Comparison of ENCODE assay signal across 8 cellular contexts in the genomic region with DNA sequence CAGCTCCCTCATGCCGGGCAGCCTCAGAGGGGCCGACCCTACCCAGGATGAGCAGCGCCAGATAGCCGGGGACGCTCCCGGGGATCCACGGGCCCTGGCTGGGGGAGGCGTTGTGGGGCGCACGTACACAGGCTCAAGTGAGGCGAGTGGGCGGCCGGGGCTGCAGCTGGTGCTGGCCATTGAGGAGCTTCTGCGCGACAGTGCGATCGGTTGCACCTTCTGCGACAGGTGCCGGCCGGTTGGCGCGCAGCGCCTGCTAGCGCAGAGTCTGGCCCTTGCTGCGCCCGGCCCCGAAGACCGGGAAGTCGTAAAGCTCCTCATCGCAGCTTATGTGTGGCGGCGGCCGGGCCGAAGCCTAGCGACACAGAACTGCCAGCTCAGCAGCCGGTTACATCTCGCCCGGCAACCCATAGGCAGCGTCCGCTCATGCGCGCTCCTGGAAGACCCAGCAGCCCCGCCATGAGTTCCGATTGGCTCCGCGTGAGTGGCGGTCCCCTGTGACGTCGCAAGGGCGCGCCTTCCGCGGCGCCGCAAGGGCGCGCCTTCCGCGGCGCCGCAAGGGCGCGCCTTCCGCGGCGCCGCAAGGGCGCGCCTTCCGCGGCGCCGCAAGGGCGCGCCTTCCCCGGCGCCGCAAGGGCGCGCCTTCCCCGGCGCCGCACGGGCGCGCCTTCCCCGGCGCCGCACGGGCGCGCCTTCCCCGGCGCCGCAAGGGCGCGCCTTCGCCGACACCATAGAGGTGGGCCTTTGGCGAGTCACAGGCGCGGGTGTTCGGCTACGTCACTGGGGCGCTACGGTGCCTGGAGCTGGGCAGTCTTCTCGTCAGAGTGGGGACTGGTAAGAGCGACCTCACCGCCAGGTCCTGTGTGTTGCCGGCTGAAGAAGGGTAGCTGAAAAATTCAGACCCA.
DNase-seq lines count a peak whose midpoint lies in the region; ATAC-seq and TF ChIP-seq lines count a peak whose summit lies in the region.
"Not testable (repeated sequence)": the region's sequence is repeated elsewhere in the genome, so short reads cannot be mapped to it uniquely, and the experiment has no call there.

No MANE protein-coding gene starts in this region.

- not testable (repeated sequence) for H2BK15ac ChIP-seq in mesenchymal stem cell (ENCODE audit: low read depth, poor library complexity, severe bottlenecking)

- CTCF ChIA-PET in activated CD8-positive, alpha-beta T cell treated with anti-CD3 and anti-CD28 coated beads for 36 hours (lab: Charles Lee) = not testable (repeated sequence)

- H3K18ac ChIP-seq in mesenchymal stem cell (ENCODE audit: low read depth in 1 of 2, low read length in 2 of 2) = not testable (repeated sequence)

- not testable (repeated sequence) for H3K4ac ChIP-seq in mesenchymal stem cell (ENCODE audit: low read depth in 1 of 2, low read length in 2 of 2)

- H3K36me3 Mint-ChIP-seq in activated CD8-positive, alpha-beta T cell treated with anti-CD3 and anti-CD28 coated beads for 36 hours (ENCODE audit: low read depth) = not testable (repeated sequence)

- DNase-seq in COLO829 (ENCODE audit: low spot score) = peak; percentile 46
- DNase-seq in NCI-H82 treated with DMSO at 0.1 percent for 48 hours (lab: John Stamatoyannopoulos, UW; ENCODE audit: unreplicated experiment) = peak; percentile 4
- peak; percentile 95 for DNase-seq in activated CD8-positive, alpha-beta T cell treated with anti-CD3 and anti-CD28 coated beads for 36 hours
- DNase-seq in dorsolateral prefrontal cortex = peak; percentile 73 to 97 (median 94)
- DNase-seq in mesenchymal stem cell = not testable (repeated sequence)
- DNase-seq in stimulated activated CD8-positive, alpha-beta memory T cell treated with anti-CD3 and anti-CD28 coated beads, Interleukin-12 subunit alpha, Interleukin-12 subunit beta, amount 100 ng/mL, for 24 hours (ENCODE audit: extremely low read depth) = peak; percentile 85

- WGBS in mesenchymal stem cell = 95% methylated on average over 103 of the region's 110 CpGs

- TF ChIP-seq CTCF in activated CD8-positive, alpha-beta T cell treated with anti-CD3 and anti-CD28 coated beads for 36 hours (IDR thresholded peaks at IDR 0.05) = not testable (repeated sequence)
- TF ChIP-seq CTCF in dorsolateral prefrontal cortex (IDR thresholded peaks at IDR 0.05 in 54 of 56, conservative IDR thresholded peaks at IDR 0.05 in 2 of 56; ENCODE audit: low read depth in 1 of 56, partially characterized antibody in 56 of 56) = peak in 7 of 56 donors; percentile 2 to 33 (median 9)

- H2BK12ac ChIP-seq in mesenchymal stem cell (ENCODE audit: low read length in 2 of 2) = not testable (repeated sequence)

- ATAC-seq in GM19467 (IDR thresholded peaks at IDR 0.05; ENCODE audit: unreplicated experiment) = peak; percentile 100
- peak; percentile 99 for ATAC-seq in HG03571 (IDR thresholded peaks at IDR 0.05; ENCODE audit: unreplicated experiment)
- ATAC-seq in activated CD8-positive, alpha-beta T cell treated with anti-CD3 and anti-CD28 coated beads for 36 hours = peak; percentile 97

- not testable (repeated sequence) for H3K23ac ChIP-seq in mesenchymal stem cell (ENCODE audit: low read length in 2 of 2)

- H3K36me3 ChIP-seq in mesenchymal stem cell (ENCODE audit: control insufficient read depth in 1 of 2, insufficient read depth in 2 of 2, low read depth in 1 of 2, low read length in 2 of 2) = not testable (repeated sequence)

- H3K9ac ChIP-seq in mesenchymal stem cell (ENCODE audit: low read length) = peak overlapping the region; percentile 92

- POLR2A ChIA-PET in activated CD8-positive, alpha-beta T cell treated with anti-CD3 and anti-CD28 coated beads for 36 hours (lab: Charles Lee) = interaction anchor here (2.3 kb wide), 1 partner anchor 427 kb away, joined by 10 read pairs; a partner anchor contains a TSS

- peak overlapping the region; percentile 71 to 98 (median 94) for H3K27ac ChIP-seq in dorsolateral prefrontal cortex
- H3K27ac ChIP-seq in mesenchymal stem cell (ENCODE audit: low read length, poor library complexity, severe bottlenecking) = not testable (repeated sequence)

- not testable (repeated sequence) for H3K79me1 ChIP-seq in mesenchymal stem cell (replicated peaks; ENCODE audit: low read length, poor library complexity, severe bottlenecking)

- peak overlapping the region; percentile 98 for H3K27ac Mint-ChIP-seq in activated CD8-positive, alpha-beta T cell treated with anti-CD3 and anti-CD28 coated beads for 36 hours

- H3K9me3 Mint-ChIP-seq in activated CD8-positive, alpha-beta T cell treated with anti-CD3 and anti-CD28 coated beads for 36 hours = not testable (repeated sequence)

- not testable (repeated sequence) for H3K27me3 ChIP-seq in dorsolateral prefrontal cortex; mesenchymal stem cell (ENCODE audit: control insufficient read depth in 1 of 2, insufficient read depth in 1 of 2, low read length in 2 of 2)

- H3K4me3 ChIP-seq in dorsolateral prefrontal cortex (peak overlapping the region; percentile 40 to 91 (median 76)), mesenchymal stem cell (ENCODE audit: insufficient read depth in 1 of 2, low read depth in 1 of 2, low read length in 2 of 2) (peak overlapping the region in 1 of 2 experiments; percentile 86)

- not testable (repeated sequence) for H3K27me3 Mint-ChIP-seq in activated CD8-positive, alpha-beta T cell treated with anti-CD3 and anti-CD28 coated beads for 36 hours

- not testable (repeated sequence) for H4K8ac ChIP-seq in mesenchymal stem cell (ENCODE audit: low read length)

- intact Hi-C loops in activated CD8-positive, alpha-beta T cell treated with anti-CD3 and anti-CD28 coated beads for 36 hours (cut with micrococcal nuclease) = not testable (repeated sequence)
- intact Hi-C loops in dorsolateral prefrontal cortex (cut with DNase I) = loop anchor here in 1 of 2 donors (2.0 to 5.0 kb wide), 2 partner anchors 310 to 426 kb away; a partner anchor contains a TSS

- not testable (repeated sequence) for H3K4me2 ChIP-seq in mesenchymal stem cell (ENCODE audit: low read length, poor library complexity, severe bottlenecking)

- H3K14ac ChIP-seq in mesenchymal stem cell (ENCODE audit: low read length in 2 of 2) = not testable (repeated sequence)

- H3K4me1 ChIP-seq in mesenchymal stem cell (ENCODE audit: control insufficient read depth, insufficient read depth, low read depth, low read length) = not testable (repeated sequence)

- not testable (repeated sequence) for H2AK5ac ChIP-seq in mesenchymal stem cell (ENCODE audit: low read length, severe bottlenecking)

- H3K4me3 Mint-ChIP-seq in activated CD8-positive, alpha-beta T cell treated with anti-CD3 and anti-CD28 coated beads for 36 hours = peak overlapping the region; percentile 93

- H2AFZ ChIP-seq in mesenchymal stem cell (ENCODE audit: low read depth, low read length) = not testable (repeated sequence)

- H2BK120ac ChIP-seq in mesenchymal stem cell (ENCODE audit: low read depth, low read length) = not testable (repeated sequence)

- not testable (repeated sequence) for H4K91ac ChIP-seq in mesenchymal stem cell (ENCODE audit: low read length)

- not testable (repeated sequence) for H3K9me3 ChIP-seq in mesenchymal stem cell (ENCODE audit: control insufficient read depth, low read length)

- not testable (repeated sequence) for H2BK5ac ChIP-seq in mesenchymal stem cell (ENCODE audit: low read depth, low read length, poor library complexity, severe bottlenecking)

- not testable (repeated sequence) for H3K4me1 Mint-ChIP-seq in activated CD8-positive, alpha-beta T cell treated with anti-CD3 and anti-CD28 coated beads for 36 hours (ENCODE audit: low read depth)
